23 cellular contexts compared by ENCODE assay signal in the genomic region with DNA sequence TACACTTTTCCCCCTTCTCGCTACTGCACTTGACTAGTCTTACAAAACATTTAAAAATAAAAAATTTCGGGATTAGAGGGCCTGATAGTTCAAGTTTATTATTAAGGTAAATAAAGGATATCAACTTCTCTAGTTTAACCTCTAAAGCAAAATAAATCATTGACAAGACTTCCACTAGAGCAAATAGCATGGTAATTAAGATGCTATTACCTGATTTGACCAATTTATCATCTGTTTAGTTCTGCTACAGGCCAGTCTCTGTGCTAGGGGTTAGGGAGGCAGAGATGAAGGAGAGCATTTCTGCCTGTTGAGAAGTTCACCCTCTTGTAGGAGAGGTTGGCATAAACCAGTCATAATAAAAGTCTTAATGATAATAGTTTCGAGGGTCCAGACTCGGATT.
"Had no signal": no experiment of that assay in that cellular context is flagged by ENCODE, and none has a peak within 500 bp of the region (broad histone marks: within the 10 kb centered on the region; RNA-seq: fewer than 3 reads in every experiment).

No MANE protein-coding gene starts in this region.

- H3K27ac ChIP-seq: colonic mucosa, coronary artery, dorsolateral prefrontal cortex, epithelial cell of prostate, esophagus muscularis mucosa, esophagus squamous epithelium, foreskin keratinocyte had no signal

- H3K4me3 ChIP-seq: colonic mucosa, coronary artery, dorsolateral prefrontal cortex, esophagus muscularis mucosa, esophagus squamous epithelium, gastrocnemius medialis, gastroesophageal sphincter, heart left ventricle, heart right ventricle had no signal

- H3K27me3 ChIP-seq: colonic mucosa, dorsolateral prefrontal cortex, esophagus muscularis mucosa, esophagus squamous epithelium, foreskin keratinocyte, gastrocnemius medialis, gastroesophageal sphincter, heart left ventricle, heart right ventricle had no signal

- DNase-seq: colonic mucosa; cortex of kidney; dermis blood vessel endothelial cell; dorsolateral prefrontal cortex; effector CD4-positive, alpha-beta T cell; effector CD8-positive, alpha-beta T cell; effector memory CD4-positive, alpha-beta T cell; effector memory CD8-positive, alpha-beta T cell; endodermal cell; erythroblast; esophagus squamous epithelium; foreskin fibroblast; foreskin keratinocyte; foreskin melanocyte; gastrocnemius medialis; glutamatergic neuron; heart left ventricle; heart right ventricle had no signal

- H3K36me3 ChIP-seq: colonic mucosa, esophagus muscularis mucosa, esophagus squamous epithelium, gastrocnemius medialis, gastroesophageal sphincter, heart left ventricle, heart right ventricle had no signal

- H3K9me3 ChIP-seq: colonic mucosa, esophagus muscularis mucosa, esophagus squamous epithelium, gastrocnemius medialis, gastroesophageal sphincter, heart left ventricle had no signal

- ATAC-seq: effector memory CD8-positive, alpha-beta T cell; esophagus mucosa; foreskin keratinocyte; gastrocnemius medialis; gastroesophageal sphincter; heart left ventricle; heart right ventricle had no signal

- H3K4me1 ChIP-seq: colonic mucosa, foreskin keratinocyte had no signal
